8 cellular contexts compared by ENCODE assay signal in the genomic region with DNA sequence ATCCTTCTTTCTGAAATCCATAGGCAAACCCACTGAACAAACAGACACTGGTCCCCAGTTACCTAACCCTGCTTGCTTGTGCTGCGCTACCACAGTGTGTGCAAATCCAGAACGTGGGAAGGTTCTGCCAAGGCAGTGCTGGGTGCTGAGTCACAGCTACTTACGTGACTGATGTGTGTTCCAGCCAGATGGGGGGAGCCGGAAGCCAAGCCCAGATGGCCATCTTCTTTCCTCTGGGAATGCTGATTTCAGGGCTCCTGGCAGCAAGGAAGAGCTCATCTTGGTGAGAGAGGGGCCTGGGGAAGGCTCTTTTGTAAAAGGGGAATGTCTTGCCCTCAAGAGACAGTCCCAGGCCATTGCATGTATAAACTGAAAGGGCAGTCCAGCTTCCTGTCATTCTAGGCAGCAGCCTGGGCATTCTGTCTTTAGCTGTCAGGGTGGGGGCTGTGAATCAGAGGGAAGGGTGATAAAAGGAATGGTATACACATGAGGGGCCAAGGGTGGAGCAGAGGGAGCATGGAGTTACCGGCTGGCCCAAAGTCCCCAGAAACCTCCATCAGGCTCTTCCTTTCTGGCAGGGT. TPM values are rescaled to one million over a fixed set of nuclear protein-coding genes. Genes with fewer than 3 reads are reported as not detected.
A peak's percentile ranks its signal among the peaks of the same experiment; 100 is the strongest.
DNase-seq lines count a peak whose midpoint lies in the region; ATAC-seq and TF ChIP-seq lines count a peak whose summit lies in the region.

No MANE protein-coding gene starts in this region.

- no peak for ATAC-seq in HG02840 (IDR thresholded peaks at IDR 0.05; ENCODE audit: low FRiP score, unreplicated experiment)

- no peaks in the 10 kb centered on the region for H4K20me1 ChIP-seq in osteoblast (ENCODE audit: insufficient read depth, low read length)

- H3K36me3 ChIP-seq in SJSA1 = peaks cover 7% of the 10 kb centered on the region; the same call in 1 of the 2 replicates
- H3K36me3 ChIP-seq in esophagus squamous epithelium = peaks cover 28 to 100% (median 34%) of the 10 kb centered on the region in 3 donors
- peaks cover 24% of the 10 kb centered on the region for H3K36me3 ChIP-seq in osteoblast (ENCODE audit: insufficient read depth, low read length)

- H3K9me3 ChIP-seq in SJSA1 (replicated peaks) = no peaks in the 10 kb centered on the region
- no peaks in the 10 kb centered on the region for H3K9me3 ChIP-seq in esophagus squamous epithelium
- no peaks in the 10 kb centered on the region for H3K9me3 ChIP-seq in osteoblast (ENCODE audit: low read depth, low read length)

- TF ChIP-seq POLR2A in esophagus squamous epithelium (IDR thresholded peaks at IDR 0.05) = no peak

- peak overlapping the region; percentile 48 for H3K4me2 ChIP-seq in osteoblast (ENCODE audit: insufficient read depth, low read length)

- intact Hi-C loops in esophagus squamous epithelium (cut with DNase I) = no loop called here

- DNase-seq in Ammon's horn (ENCODE audit: low spot score) (peak; percentile 88), SJSA1 (ENCODE audit: low read depth in 1 of 2, low spot score in 2 of 2) (peak; percentile 64 to 79), esophagus squamous epithelium (lab: John Stamatoyannopoulos, UW) (no peak), osteoblast (ENCODE audit: insufficient read length, low spot score, missing footprints) (peak; percentile 95), globus pallidus (ENCODE audit: low spot score) (no peak), COR-L47 (lab: John Stamatoyannopoulos, UW) (no peak), NCI-H774 (lab: John Stamatoyannopoulos, UW) (no peak)

- peaks cover 3% of the 10 kb centered on the region for H3K79me2 ChIP-seq in osteoblast (ENCODE audit: insufficient read depth, low read length)

- 25 to 31% methylated on average over 3 to 5 of the region's 5 CpGs for WGBS in esophagus squamous epithelium, 2 donors

- H3K27me3 ChIP-seq in SJSA1 (replicated peaks) (no peaks in the 10 kb centered on the region), esophagus squamous epithelium (no peaks in the 10 kb centered on the region), osteoblast (ENCODE audit: insufficient read depth, low read length) (no peaks in the 10 kb centered on the region)

- H3K4me1 ChIP-seq in SJSA1 (replicated peaks) (peaks cover 14% of the 10 kb centered on the region), esophagus squamous epithelium (peaks cover 59 to 77% (median 71%) of the 10 kb centered on the region in 3 donors), osteoblast (ENCODE audit: insufficient read depth, low read length) (peaks cover 30% of the 10 kb centered on the region)

- H3K27ac ChIP-seq in SJSA1 (peak overlapping the region; percentile 80), esophagus squamous epithelium (peak overlapping the region; percentile 86 to 90 (median 88)), osteoblast (ENCODE audit: low read depth, low read length) (peak overlapping the region; percentile 95)

- no peak overlapping the region for H3K4me3 ChIP-seq in SJSA1
- no peak overlapping the region for H3K4me3 ChIP-seq in esophagus squamous epithelium
- peak overlapping the region; percentile 5 for H3K4me3 ChIP-seq in osteoblast (ENCODE audit: insufficient read depth, low read length)

- peak overlapping the region; percentile 73 for H2AFZ ChIP-seq in osteoblast (ENCODE audit: low read length)

- TF ChIP-seq CTCF in esophagus squamous epithelium (IDR thresholded peaks at IDR 0.05) (no peak), osteoblast (IDR thresholded peaks at IDR 0.05; ENCODE audit: extremely low read depth, low read depth, low read length) (no peak)

RNA-seq across cellular contexts. Expression of a gene that starts 54.1 kb away (rescaled TPM):
- total RNA-seq in SJSA1 (2014; rRNA removed; shearing (Covaris generic)) = 42.5 and 62.1 TPM in 2 replicates
- total RNA-seq in esophagus squamous epithelium = 100 to 1,000 TPM; 131 to 191 (median 157) TPM
- 92.6 and 98.7 TPM in 2 replicates for total RNA-seq in osteoblast

Comparison
In these comparisons a context has a peak if more than half of its experiments do, and no peak if none do; other contexts are left out.
1. DNase-seq: peak in Ammon's horn (single experiment), SJSA1 (2 of 2) and osteoblast (single experiment); none in esophagus squamous epithelium (single experiment), globus pallidus (single experiment), COR-L47 (single experiment) and NCI-H774 (single experiment).
2. Peak in every context shown above with its lines, with median percentiles within 50 percentile points of each other: H3K27ac ChIP-seq.